In the genomic region with DNA sequence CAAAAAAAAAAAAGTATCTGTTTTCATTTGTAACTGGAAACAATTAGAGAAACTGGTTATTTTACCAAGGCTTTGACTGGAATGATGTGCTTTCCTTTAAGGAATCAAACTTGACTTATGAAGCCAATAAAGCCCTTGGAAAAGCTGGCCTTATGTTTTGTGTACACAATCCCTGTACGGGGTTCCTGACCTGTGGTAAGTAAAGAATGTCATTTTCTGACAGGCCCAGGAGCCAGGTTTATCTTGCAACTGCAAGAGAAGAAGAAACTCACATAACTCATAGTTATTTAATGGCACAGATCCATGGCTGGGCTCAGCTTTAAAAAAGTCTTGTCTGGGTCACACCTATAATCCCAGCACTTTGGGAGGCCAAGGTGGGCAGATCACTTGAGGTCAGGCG, we compare ENCODE assay signal across 6 cellular contexts.
DNase-seq lines count a peak whose midpoint lies in the region; ATAC-seq and TF ChIP-seq lines count a peak whose summit lies in the region.
"Not testable (repeated sequence)": the region's sequence is repeated elsewhere in the genome, so short reads cannot be mapped to it uniquely, and the experiment has no call there.

No MANE protein-coding gene starts in this region.

- DNase-seq in HFFc6 (peak; percentile 56), IMR-90 (peak; percentile 15), NCI-H226 (peak; percentile 31), fibroblast of villous mesenchyme (ENCODE audit: low read depth) (peak; percentile 50)

- not testable (repeated sequence) for H3K14ac ChIP-seq in IMR-90 (replicated peaks; ENCODE audit: low read depth, low read length)

- not testable (repeated sequence) for H3K36me3 ChIP-seq in IMR-90 (ENCODE audit: control insufficient read depth, insufficient read depth, low read length)

- CTCF ChIA-PET in IMR-90 (lab: Yijun Ruan, JAX) = not testable (repeated sequence)

- not testable (repeated sequence) for H3K79me1 ChIP-seq in IMR-90 (ENCODE audit: low read depth in 1 of 2, low read length in 2 of 2)

- TF ChIP-seq RAD21 in IMR-90 (IDR thresholded peaks at IDR 0.05; ENCODE audit: low read length) = not testable (repeated sequence)

- H3K4me1 Mint-ChIP-seq in HFFc6 (ENCODE audit: low read depth) = peaks cover 16% of the 10 kb centered on the region

- BruUV-seq in IMR-90 (replicated peaks; lab: Mats Ljungman, UMichigan) = not testable (repeated sequence)

- H4K20me1 ChIP-seq in IMR-90 (ENCODE audit: insufficient read depth, low read length) = not testable (repeated sequence)

- intact Hi-C loops in IMR-90 (cut with micrococcal nuclease) = loop anchor here (10.0 kb wide), 1 partner anchor 145 kb away; no protein-coding TSS in a partner anchor

- H3K9me1 ChIP-seq in IMR-90 (ENCODE audit: insufficient read depth, low read length) = not testable (repeated sequence)

- H2BK15ac ChIP-seq in IMR-90 (ENCODE audit: low read depth, low read length) = not testable (repeated sequence)

- in situ Hi-C loops in IMR-90 (cut with MboI; ENCODE audit: low sequenced_read_pairs) = not testable (repeated sequence)

- H3K27me3 ChIP-seq in IMR-90 (ENCODE audit: control insufficient read depth, insufficient read depth, low read length) = not testable (repeated sequence)

- not testable (repeated sequence) for H3K27ac Mint-ChIP-seq in HFFc6

- H2AFZ ChIP-seq in IMR-90 (replicated peaks; ENCODE audit: low read length, poor library complexity) = not testable (repeated sequence)

- not testable (repeated sequence) for H3K23ac ChIP-seq in IMR-90 (ENCODE audit: low read depth, low read length)

- H3K4me2 ChIP-seq in IMR-90 (ENCODE audit: low read depth, low read length) = not testable (repeated sequence)

- not testable (repeated sequence) for H2BK120ac ChIP-seq in IMR-90 (ENCODE audit: low read depth, low read length)

- POLR2A ChIA-PET in IMR-90 (lab: Charles Lee; ENCODE audit: unreplicated experiment) = not testable (repeated sequence)

- H3K9ac ChIP-seq in IMR-90 (ENCODE audit: low read depth, low read length) = not testable (repeated sequence)

- not testable (repeated sequence) for H2BK5ac ChIP-seq in IMR-90 (ENCODE audit: low read depth, low read length, poor library complexity, severe bottlenecking)

- 0 out of 2 replicates have a peak overlapping the region, but pooled peaks have one; percentile 13 for H3K27ac ChIP-seq in C4-2B
- H3K27ac ChIP-seq in IMR-90 (ENCODE audit: insufficient read depth, low read length) = not testable (repeated sequence)
- H3K27ac ChIP-seq in VCaP = peak overlapping the region; percentile 80

- not testable (repeated sequence) for TF ChIP-seq CTCF in C4-2B (conservative IDR thresholded peaks at IDR 0.05); HFFc6 (IDR thresholded peaks at IDR 0.05); IMR-90 (conservative IDR thresholded peaks at IDR 0.05; ENCODE audit: low read depth, low read length); VCaP (conservative IDR thresholded peaks at IDR 0.05); fibroblast of villous mesenchyme (IDR thresholded peaks at IDR 0.05; ENCODE audit: insufficient read depth, low read depth, low read length)

- H3K4me3 ChIP-seq in IMR-90 (ENCODE audit: insufficient read depth, low read depth, low read length); fibroblast of villous mesenchyme (ENCODE audit: low read depth, low read length): not testable (repeated sequence)

- not testable (repeated sequence) for H3K56ac ChIP-seq in IMR-90 (ENCODE audit: extremely low read depth, insufficient read depth, low read length)

- H3K4me3 Mint-ChIP-seq in HFFc6 = not testable (repeated sequence)

- not testable (repeated sequence) for H2BK20ac ChIP-seq in IMR-90 (ENCODE audit: low read depth, low read length)

- H3K9me3 ChIP-seq in IMR-90 (ENCODE audit: control insufficient read depth, insufficient read depth, low read length) = not testable (repeated sequence)

- not testable (repeated sequence) for TF ChIP-seq POLR2A in IMR-90 (IDR thresholded peaks at IDR 0.05; ENCODE audit: low read depth, low read length)

- not testable (repeated sequence) for H3K27me3 Mint-ChIP-seq in HFFc6 (ENCODE audit: insufficient read depth)

- H3K4me1 ChIP-seq in IMR-90 (ENCODE audit: control insufficient read depth, insufficient read depth, low read length) = not testable (repeated sequence)

- WGBS in IMR-90 (ENCODE audit: extremely low coverage in 2 of 2, insufficient read length in 1 of 2), 2 experiments = no CpG with 5 or more reads among the region's 2 CpGs

- H3K18ac ChIP-seq in IMR-90 (ENCODE audit: low read depth, low read length) = not testable (repeated sequence)

- dilution Hi-C loops in IMR-90 (cut with HindIII; ENCODE audit: low sequenced_read_pairs, unreplicated experiment) = not testable (repeated sequence)

- peaks cover 32% of the 10 kb centered on the region for H3K36me3 Mint-ChIP-seq in HFFc6 (ENCODE audit: low read depth)

- H4K91ac ChIP-seq in IMR-90 (ENCODE audit: insufficient read depth, low read depth, low read length) = not testable (repeated sequence)

- peaks cover 35% of the 10 kb centered on the region for H3K9me3 Mint-ChIP-seq in HFFc6

- H4K8ac ChIP-seq in IMR-90 (ENCODE audit: low read depth in 2 of 2, low read length in 2 of 2) = not testable (repeated sequence)

- H2AK9ac ChIP-seq in IMR-90 (replicated peaks; ENCODE audit: low read depth, low read length, poor library complexity) = not testable (repeated sequence)

- not testable (repeated sequence) for H4K5ac ChIP-seq in IMR-90 (ENCODE audit: low read depth, low read length)

- H2AK5ac ChIP-seq in IMR-90 (ENCODE audit: low read depth, low read length) = not testable (repeated sequence)

- ATAC-seq in IMR-90 (ENCODE audit: low read depth) = not testable (repeated sequence)

- H3K4ac ChIP-seq in IMR-90 (ENCODE audit: low read depth, low read length) = not testable (repeated sequence)
